ENCODE assay signal across 9 cellular contexts in the genomic region with DNA sequence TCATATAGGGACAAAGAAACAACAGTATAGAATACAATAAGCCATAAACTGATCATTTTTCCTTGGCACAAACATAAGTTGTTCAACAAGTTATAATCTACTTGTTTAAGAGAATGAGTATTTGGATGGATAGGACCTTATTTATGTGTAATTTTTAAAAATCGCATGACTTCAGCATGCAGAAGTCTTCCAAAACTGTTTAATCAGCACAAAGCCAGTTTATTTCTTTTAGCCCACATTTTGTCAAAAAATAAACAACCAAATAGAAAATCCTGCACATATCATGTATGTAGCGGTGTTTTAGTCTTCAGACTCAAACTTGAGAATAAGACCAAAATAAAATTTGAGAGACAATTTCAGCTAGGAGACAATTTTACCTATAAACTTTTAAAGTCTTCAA.
"Had no signal": no experiment of that assay in that cellular context is flagged by ENCODE, and none has a peak within 500 bp of the region (broad histone marks: within the 10 kb centered on the region; RNA-seq: fewer than 3 reads in every experiment).

No MANE protein-coding gene starts in this region.

- ATAC-seq: HCT116 had no signal

- DNase-seq: GM23248, GOT3, H7, HFFc6, Kasumi-1, KG1 had no signal

- H3K4me1 ChIP-seq: HAP-1 had no signal

- H3K9ac ChIP-seq: GM23248 had no signal

- H3K4me3 ChIP-seq: GM23248, HAP-1 had no signal

- H2AFZ ChIP-seq: GM23248 had no signal

- H3K9me3 ChIP-seq: HAP-1 had no signal

- H3K36me3 ChIP-seq: HAP-1 had no signal

- H3K27ac ChIP-seq: GM23248, HL-60 had no signal
